21 cellular contexts compared by ENCODE assay signal in genomic region chr12:4244868-4245267, GRCh38. TPM values are rescaled to one million over a fixed set of nuclear protein-coding genes. Genes with fewer than 3 reads are reported as not detected.
DNase-seq lines count a peak whose midpoint lies in the region; TF ChIP-seq lines count a peak whose summit lies in the region.
"Had no signal": no experiment of that assay in that cellular context is flagged by ENCODE, and none has a peak within 500 bp of the region (broad histone marks: within the 10 kb centered on the region; RNA-seq: fewer than 3 reads in every experiment).

No MANE protein-coding gene starts in this region.

- POLR2A ChIA-PET in MCF 10A (lab: Yijun Ruan, JAX): no interaction called here

- no peak for TF ChIP-seq CTCF in MCF 10A (IDR thresholded peaks at IDR 0.05; ENCODE audit: unreplicated experiment)

- no peaks in the 10 kb centered on the region for H3K4me1 Mint-ChIP-seq in MCF 10A (ENCODE audit: insufficient read depth, unreplicated experiment)

- BruUV-seq in MCF 10A (replicated peaks; lab: Mats Ljungman, UMichigan): no TSS peak

- peaks cover 43% of the 10 kb centered on the region for H3K4me1 ChIP-seq in SJCRH30

- peaks cover 16% of the 10 kb centered on the region for H3K9me3 Mint-ChIP-seq in MCF 10A (ENCODE audit: unreplicated experiment)

- H3K4me3 ChIP-seq in SJCRH30: peak overlapping the region; percentile 0; the same call in 1 of the 2 replicates
- H3K4me3 ChIP-seq: SK-N-MC had no signal

- CTCF ChIA-PET in MCF 10A (lab: Yijun Ruan, JAX): no interaction called here

- H3K36me3 Mint-ChIP-seq in MCF 10A (ENCODE audit: insufficient read depth, unreplicated experiment): no peaks in the 10 kb centered on the region

- H3K4me3 Mint-ChIP-seq in MCF 10A (ENCODE audit: unreplicated experiment): no peak overlapping the region
- H3K4me3 Mint-ChIP-seq: H9, HFFc6 had no signal

- no peaks in the 10 kb centered on the region for H3K36me3 ChIP-seq in SJCRH30

- H3K27me3 Mint-ChIP-seq in MCF 10A (ENCODE audit: insufficient read depth, unreplicated experiment): peaks cover 61% of the 10 kb centered on the region

- no peaks in the 10 kb centered on the region for H3K27me3 ChIP-seq in SJCRH30

- H3K27ac Mint-ChIP-seq in MCF 10A (ENCODE audit: low read depth, unreplicated experiment): no peak overlapping the region
- H3K27ac Mint-ChIP-seq: HFFc6 had no signal

- intact Hi-C loops in MCF 10A (cut with micrococcal nuclease): no loop called here

- peak overlapping the region; percentile 95 for H3K27ac ChIP-seq in SJCRH30
- H3K27ac ChIP-seq: SK-N-MC had no signal

- DNase-seq in activated CD8-positive, alpha-beta memory T cell treated with anti-CD3 and anti-CD28 coated beads for 24 hours: peak; percentile 21
- DNase-seq in activated CD8-positive, alpha-beta memory T cell treated with anti-CD3 and anti-CD28 coated beads, Interleukin-2, amount 50 U/mL, for 4 hours: no peak
- peak; percentile 80 to 93 for DNase-seq in SJCRH30
- DNase-seq in islet precursor cell: peak; percentile 41
- DNase-seq in SKM-1 (lab: John Stamatoyannopoulos, UW; ENCODE audit: unreplicated experiment): no peak
- no peak for DNase-seq in activated CD4-positive, alpha-beta T cell treated with anti-CD3 and anti-CD28 coated beads, Interleukin-2, amount 50 U/mL, for 48 hours
- no peak for DNase-seq in MCF 10A (ENCODE audit: unreplicated experiment)
- DNase-seq: 8988T, DMS79, H9, HFFc6, KBM-7, MV-4-11, NCI-H1105 treated with DMSO at 0.1 percent for 48 hours, NCI-H2029 treated with DMSO at 0.1 percent for 48 hours, NCI-H226, NCI-H510A treated with DMSO at 0.1 percent for 48 hours, NCI-H748 treated with DMSO at 0.1 percent for 48 hours, SHP77 had no signal

- no peaks in the 10 kb centered on the region for H3K9me3 ChIP-seq in SJCRH30 (replicated peaks)

RNA-seq across cellular contexts. Expression of gene CCND2, which starts 28.7 kb away (rescaled TPM):
- total RNA-seq in SJCRH30 (2014; rRNA removed; shearing (Covaris generic)): 968 and 987 TPM in 2 replicates
- 62.2 and 70.9 TPM in 2 replicates for total RNA-seq in MCF 10A (2022)
- total RNA-seq: RPMI7951 had no signal

Comparison
In these comparisons a context has a peak if more than half of its experiments do, and no peak if none do; other contexts are left out.
1. DNase-seq: peak in activated CD8-positive, alpha-beta memory T cell treated with anti-CD3 and anti-CD28 coated beads for 24 hours (single experiment), SJCRH30 (2 of 2) and islet precursor cell (single experiment); none in activated CD8-positive, alpha-beta memory T cell treated with anti-CD3 and anti-CD28 coated beads, Interleukin-2, amount 50 U/mL, for 4 hours (single experiment), SKM-1 (single experiment), activated CD4-positive, alpha-beta T cell treated with anti-CD3 and anti-CD28 coated beads, Interleukin-2, amount 50 U/mL, for 48 hours (0 of 2) and MCF 10A (single experiment).
2. RNA of gene CCND2, which starts 28.7 kb away (total RNA-seq): 968 to 987 TPM in SJCRH30; 62.2 to 70.9 TPM in MCF 10A; every median in the first group is over 10 times any median in the second.